21 cellular contexts compared by ENCODE assay signal in the genomic region with DNA sequence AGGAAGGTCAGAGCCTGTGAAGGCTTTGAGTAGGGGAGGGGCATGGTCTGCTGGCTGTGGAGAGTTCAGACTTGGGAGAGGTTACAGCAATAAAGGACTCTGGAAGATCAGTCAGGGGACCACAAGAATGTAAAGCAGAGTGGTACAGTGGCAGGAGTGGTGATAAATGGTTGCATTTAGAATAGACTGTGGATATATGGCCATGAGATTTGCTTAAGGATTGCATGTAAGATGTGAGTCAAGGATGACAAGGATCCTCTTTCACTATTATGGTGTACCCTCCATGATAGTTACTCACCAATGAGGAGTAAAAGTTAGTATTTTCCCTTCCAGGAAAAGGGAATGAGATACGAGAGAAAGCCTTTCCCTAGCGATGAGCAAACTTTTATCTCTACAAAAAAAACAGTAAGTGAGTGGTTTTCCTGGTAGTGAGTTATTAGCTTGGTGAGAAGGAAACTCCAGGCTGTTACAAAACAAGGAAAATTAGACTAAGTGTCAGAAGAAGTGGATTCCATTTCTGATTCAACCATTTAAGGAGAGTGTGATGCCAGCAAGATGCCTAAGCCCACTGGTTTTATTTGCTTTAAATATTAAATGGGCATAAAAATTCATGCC.
DNase-seq lines count a peak whose midpoint lies in the region; ATAC-seq, FAIRE-seq and TF ChIP-seq lines count a peak whose summit lies in the region.
"Had no signal": no experiment of that assay in that cellular context is flagged by ENCODE, and none has a peak within 500 bp of the region (broad histone marks: within the 10 kb centered on the region; RNA-seq: fewer than 3 reads in every experiment).

No MANE protein-coding gene starts in this region.

- no peak overlapping the region for H3K9ac ChIP-seq in mammary epithelial cell (ENCODE audit: insufficient read depth, low read length)
- no peak overlapping the region for H3K9ac ChIP-seq in keratinocyte (ENCODE audit: control insufficient read depth, extremely low read depth, insufficient read depth, low read length)

- peaks cover 15% of the 10 kb centered on the region for H3K9me3 Mint-ChIP-seq in mesothelial cell of epicardium

- no peaks in the 10 kb centered on the region for H3K9me3 ChIP-seq in mammary epithelial cell (replicated peaks; ENCODE audit: insufficient read depth, low read length)
- no peaks in the 10 kb centered on the region for H3K9me3 ChIP-seq in keratinocyte (ENCODE audit: control insufficient read depth, low read depth, low read length)
- H3K9me3 ChIP-seq: A549, Caco-2, neutrophil had no signal

- ATAC-seq in GM19324 (IDR thresholded peaks at IDR 0.05; ENCODE audit: low FRiP score, unreplicated experiment): no peak
- ATAC-seq: A549; activated T-cell treated with anti-CD3 and anti-CD28 coated beads, Interleukin-2, amount 50 U/mL, for 72 hours; left ventricle myocardium superior had no signal

- H3K36me3 ChIP-seq in mammary epithelial cell (ENCODE audit: insufficient read depth, low read length): no peaks in the 10 kb centered on the region
- no peaks in the 10 kb centered on the region for H3K36me3 ChIP-seq in keratinocyte (ENCODE audit: control insufficient read depth in 2 of 2, extremely low read depth in 1 of 2, insufficient read depth in 2 of 2, low read length in 2 of 2)
- H3K36me3 ChIP-seq: neutrophil, stomach had no signal

- DNase-seq in A172 (ENCODE audit: low spot score) (peak; percentile 74), HTR-8/SVneo (ENCODE audit: insufficient read length, low spot score) (peak; percentile 47), mammary epithelial cell (peak; percentile 58), keratinocyte (ENCODE audit: low read depth, low spot score) (no peak), mesothelial cell of epicardium (ENCODE audit: low spot score in 2 of 2, unreplicated experiment in 2 of 2) (no peak), dermis blood vessel endothelial cell (no peak)
- no peak for DNase-seq in stimulated activated CD4-positive, alpha-beta T cell treated with anti-CD3 and anti-CD28 coated beads, Interleukin-1b, Interleukin-23, amount 100 ng/mL, for 48 hours
- DNase-seq: activated CD4-positive, alpha-beta T cell treated with anti-CD3 and anti-CD28 coated beads, Interleukin-2, amount 10 ng/mL, durations not matched to agents 7 days and 5 days; activated T-cell treated with anti-CD3 and anti-CD28 coated beads, Interleukin-2, amount 50 U/mL, for 72 hours; amygdala; Caco-2; H7; left ventricle myocardium superior; NCI-H187 treated with DMSO at 0.1 percent for 48 hours; NCI-H524 treated with DMSO at 0.1 percent for 48 hours; stomach; T-helper 2 cell had no signal

- no peak overlapping the region for H3K4me3 Mint-ChIP-seq in mesothelial cell of epicardium
- H3K4me3 Mint-ChIP-seq: activated CD4-positive, alpha-beta T cell treated with anti-CD3 and anti-CD28 coated beads, Interleukin-2, amount 10 ng/mL, durations not matched to agents 7 days and 5 days; activated T-cell treated with anti-CD3 and anti-CD28 coated beads, Interleukin-2, amount 50 U/mL, for 72 hours had no signal

- H3K27ac Mint-ChIP-seq in mesothelial cell of epicardium: no peak overlapping the region
- H3K27ac Mint-ChIP-seq: activated CD4-positive, alpha-beta T cell treated with anti-CD3 and anti-CD28 coated beads, Interleukin-2, amount 10 ng/mL, durations not matched to agents 7 days and 5 days; activated T-cell treated with anti-CD3 and anti-CD28 coated beads, Interleukin-2, amount 50 U/mL, for 72 hours had no signal

- no peak overlapping the region for H3K27ac ChIP-seq in mammary epithelial cell (ENCODE audit: insufficient read depth, low read depth, low read length)
- H3K27ac ChIP-seq in keratinocyte (ENCODE audit: control insufficient read depth, insufficient read depth, low read length): no peak overlapping the region
- H3K27ac ChIP-seq: A549, neutrophil, stomach had no signal

- TF ChIP-seq CTCF in mammary epithelial cell (conservative IDR thresholded peaks at IDR 0.05 in 1 of 2, IDR thresholded peaks at IDR 0.05 in 1 of 2; ENCODE audit: extremely low read depth in 1 of 2, insufficient read depth in 1 of 2, low read depth in 1 of 2, low read length in 2 of 2) (no peak), keratinocyte (optimal IDR thresholded peaks at IDR 0.05 in 1 of 3, IDR thresholded peaks at IDR 0.05 in 1 of 3, conservative IDR thresholded peaks at IDR 0.05 in 1 of 3; ENCODE audit: extremely low read depth in 1 of 3, insufficient read depth in 2 of 3, low read length in 3 of 3) (no peak), mesothelial cell of epicardium (IDR thresholded peaks at IDR 0.05; ENCODE audit: unreplicated experiment) (no peak)

- dilution Hi-C loops in mammary epithelial cell (cut with HindIII; ENCODE audit: low sequenced_read_pairs): no loop called here
- dilution Hi-C loops in keratinocyte (cut with MboI; ENCODE audit: extremely low pct_ligation_motif_present, low sequenced_read_pairs): loop anchor here (25.0 kb wide), 1 partner anchor 886 kb away; no protein-coding TSS in a partner anchor

- WGBS in mammary epithelial cell (ENCODE audit: low coverage, missing lambda C conversion rate): 88% methylated on average over 2 of the region's 2 CpGs

- no peaks in the 10 kb centered on the region for H3K27me3 Mint-ChIP-seq in mesothelial cell of epicardium (ENCODE audit: low read depth)

- no peaks in the 10 kb centered on the region for H3K79me2 ChIP-seq in mammary epithelial cell (ENCODE audit: insufficient read depth, low read length)
- no peaks in the 10 kb centered on the region for H3K79me2 ChIP-seq in keratinocyte (ENCODE audit: control insufficient read depth, insufficient read depth, low read length)

- H3K27me3 ChIP-seq in mammary epithelial cell (ENCODE audit: insufficient read depth, low read length): no peaks in the 10 kb centered on the region
- H3K27me3 ChIP-seq in keratinocyte (ENCODE audit: control insufficient read depth, extremely low read depth, insufficient read depth, low read length): no peaks in the 10 kb centered on the region
- H3K27me3 ChIP-seq: neutrophil, stomach had no signal

- peak; percentile 59 for FAIRE-seq in HTR-8/SVneo (lab: Jason Lieb, UNC)
- peak; percentile 58 for FAIRE-seq in keratinocyte (lab: Jason Lieb, UNC)
- FAIRE-seq: A549, RCC 7860 had no signal

- peaks cover 25% of the 10 kb centered on the region for H3K4me1 ChIP-seq in mammary epithelial cell (ENCODE audit: insufficient read depth, low read length)
- H3K4me1 ChIP-seq in keratinocyte (ENCODE audit: control insufficient read depth, extremely low read depth, insufficient read depth, low read length): peaks cover 4% of the 10 kb centered on the region
- H3K4me1 ChIP-seq: A549, Caco-2 had no signal

- H3K9me1 ChIP-seq in keratinocyte (ENCODE audit: control insufficient read depth, extremely low read depth, insufficient read depth, low read length): no peaks in the 10 kb centered on the region

- BruUV-seq in mammary epithelial cell (replicated peaks; lab: Mats Ljungman, UMichigan): no TSS peak

- H3K36me3 Mint-ChIP-seq in mesothelial cell of epicardium: peaks cover 7% of the 10 kb centered on the region

- H3K4me2 ChIP-seq in mammary epithelial cell (ENCODE audit: insufficient read depth, low read depth, low read length): no peak overlapping the region
- no peak overlapping the region for H3K4me2 ChIP-seq in keratinocyte (ENCODE audit: control insufficient read depth, extremely low read depth, insufficient read depth, low read depth, low read length)
- H3K4me2 ChIP-seq: A549 had no signal

- H3K4me3 ChIP-seq in mammary epithelial cell (replicated peaks in 1 of 3; ENCODE audit: insufficient read depth in 1 of 3, low read depth in 2 of 3, low read length in 3 of 3) (no peak overlapping the region), keratinocyte (ENCODE audit: control insufficient read depth in 2 of 3, extremely low read depth in 1 of 3, insufficient read depth in 2 of 3, low read depth in 1 of 3, low read length in 3 of 3) (no peak overlapping the region)
- H3K4me3 ChIP-seq: A549, stomach had no signal

- CTCF ChIA-PET in mammary epithelial cell (lab: Charles Lee; ENCODE audit: low non-redundant PET): interaction anchor here (0.7 kb wide), 1 partner anchor 14 kb away, joined by 4 read pairs; no protein-coding TSS in a partner anchor

- H4K20me1 ChIP-seq in mammary epithelial cell (ENCODE audit: insufficient read depth, low read length) (no peaks in the 10 kb centered on the region), keratinocyte (ENCODE audit: control insufficient read depth, extremely low read depth, insufficient read depth, low read length) (no peaks in the 10 kb centered on the region)

- peaks cover 19% of the 10 kb centered on the region for H3K4me1 Mint-ChIP-seq in mesothelial cell of epicardium
- H3K4me1 Mint-ChIP-seq: activated CD4-positive, alpha-beta T cell treated with anti-CD3 and anti-CD28 coated beads, Interleukin-2, amount 10 ng/mL, durations not matched to agents 7 days and 5 days had no signal

- in situ Hi-C loops in mammary epithelial cell (cut with MboI; ENCODE audit: low sequenced_read_pairs in 2 of 2): loop anchor here in 1 of 2 donors (25.0 kb wide), 1 partner anchor 886 kb away; no protein-coding TSS in a partner anchor

- H2AFZ ChIP-seq in mammary epithelial cell (ENCODE audit: low read depth, low read length) (peak overlapping the region; percentile 1), keratinocyte (ENCODE audit: control insufficient read depth, low read length) (no peak overlapping the region)

- intact Hi-C loops in mammary epithelial cell (cut with micrococcal nuclease): no loop called here

Comparison
In these comparisons a context has a peak if more than half of its experiments do, and no peak if none do; other contexts are left out.
1. DNase-seq: peak in A172 (single experiment), HTR-8/SVneo (single experiment) and mammary epithelial cell (single experiment); none in keratinocyte (single experiment), mesothelial cell of epicardium (0 of 2), dermis blood vessel endothelial cell (single experiment) and stimulated activated CD4-positive, alpha-beta T cell treated with anti-CD3 and anti-CD28 coated beads, Interleukin-1b, Interleukin-23, amount 100 ng/mL, for 48 hours (single experiment).